19 cellular contexts compared by ENCODE assay signal in genomic region chr5:139408191-139408590, GRCh38. TPM values are rescaled to one million over a fixed set of nuclear protein-coding genes. Genes with fewer than 3 reads are reported as not detected.
DNase-seq lines count a peak whose midpoint lies in the region; TF ChIP-seq lines count a peak whose summit lies in the region.
"Had no signal": no experiment of that assay in that cellular context is flagged by ENCODE, and none has a peak within 500 bp of the region (broad histone marks: within the 10 kb centered on the region; RNA-seq: fewer than 3 reads in every experiment).

No MANE protein-coding gene starts in this region.

- H3K4me2 ChIP-seq in OCI-LY3 (ENCODE audit: low read length), result peak overlapping the region; percentile 69

- TF ChIP-seq EP300 in transverse colon (IDR thresholded peaks at IDR 0.05; ENCODE audit: low read depth), result no peak

- peak overlapping the region; percentile 49; the same call in 1 of the 2 replicates for H3K9ac ChIP-seq in OCI-LY3 (ENCODE audit: low read length)

- peaks cover 52% of the 10 kb centered on the region for H3K4me1 ChIP-seq in OCI-LY3 (ENCODE audit: low read length)
- peaks cover 9 to 22% (median 14%) of the 10 kb centered on the region in 4 donors for H3K4me1 ChIP-seq in transverse colon

- peak overlapping the region; percentile 17; the same call in 1 of the 2 replicates for H2AFZ ChIP-seq in OCI-LY3 (ENCODE audit: low read depth, low read length)

- H3K36me3 Mint-ChIP-seq in activated naive CD4-positive, alpha-beta T cell treated with anti-CD3 and anti-CD28 coated beads, Interleukin-2, amount 50 U/mL, for 24 hours, result no peaks in the 10 kb centered on the region
- peaks cover 3% of the 10 kb centered on the region for H3K36me3 Mint-ChIP-seq in type B pancreatic cell

- H3K27me3 Mint-ChIP-seq in activated naive CD4-positive, alpha-beta T cell treated with anti-CD3 and anti-CD28 coated beads, Interleukin-2, amount 50 U/mL, for 24 hours, result no peaks in the 10 kb centered on the region
- no peaks in the 10 kb centered on the region for H3K27me3 Mint-ChIP-seq in type B pancreatic cell

- no peaks in the 10 kb centered on the region for H3K27me3 ChIP-seq in OCI-LY3 (ENCODE audit: low read depth, low read length)
- no peaks in the 10 kb centered on the region for H3K27me3 ChIP-seq in dorsolateral prefrontal cortex
- H3K27me3 ChIP-seq in transverse colon, result no peaks in the 10 kb centered on the region
- H3K27me3 ChIP-seq: BE2C, SJSA1 had no signal

- no peak for TF ChIP-seq POLR2A in transverse colon (IDR thresholded peaks at IDR 0.05)

- H4K20me1 ChIP-seq in OCI-LY3 (ENCODE audit: insufficient read depth, low read length), result no peaks in the 10 kb centered on the region

- H3K27ac ChIP-seq in OCI-LY3 (ENCODE audit: low read length) (peak overlapping the region; percentile 93), dorsolateral prefrontal cortex (peak overlapping the region in 42 of 59 donors; percentile 7 to 93 (median 44)), transverse colon (no peak overlapping the region)
- H3K27ac ChIP-seq: SJSA1 had no signal

- H3K4me3 Mint-ChIP-seq in activated naive CD4-positive, alpha-beta T cell treated with anti-CD3 and anti-CD28 coated beads, Interleukin-2, amount 50 U/mL, for 24 hours, result no peak overlapping the region
- H3K4me3 Mint-ChIP-seq in type B pancreatic cell, result peak overlapping the region; percentile 46
- H3K4me3 Mint-ChIP-seq: CD8-positive, alpha-beta T cell had no signal

- H3K79me2 ChIP-seq in OCI-LY3 (ENCODE audit: low read length), result no peaks in the 10 kb centered on the region

- peak overlapping the region; percentile 75 for H3K27ac Mint-ChIP-seq in activated naive CD4-positive, alpha-beta T cell treated with anti-CD3 and anti-CD28 coated beads, Interleukin-2, amount 50 U/mL, for 24 hours
- H3K27ac Mint-ChIP-seq in type B pancreatic cell, result peak overlapping the region; percentile 93

- intact Hi-C loops in dorsolateral prefrontal cortex (cut with DNase I), result no loop called here
- intact Hi-C loops in transverse colon (cut with DNase I; ENCODE audit: low total_unique reads), result no loop called here

- H3K4me3 ChIP-seq in OCI-LY3 (ENCODE audit: low read length) (peak overlapping the region; percentile 25; the same call in 1 of the 2 replicates), dorsolateral prefrontal cortex (no peak overlapping the region), transverse colon (no peak overlapping the region)
- H3K4me3 ChIP-seq: SJSA1 had no signal

- no peaks in the 10 kb centered on the region for H3K9me3 Mint-ChIP-seq in activated naive CD4-positive, alpha-beta T cell treated with anti-CD3 and anti-CD28 coated beads, Interleukin-2, amount 50 U/mL, for 24 hours
- no peaks in the 10 kb centered on the region for H3K9me3 Mint-ChIP-seq in type B pancreatic cell
- H3K9me3 Mint-ChIP-seq: CD8-positive, alpha-beta T cell had no signal

- peaks cover 25% of the 10 kb centered on the region for H3K4me1 Mint-ChIP-seq in activated naive CD4-positive, alpha-beta T cell treated with anti-CD3 and anti-CD28 coated beads, Interleukin-2, amount 50 U/mL, for 24 hours
- H3K4me1 Mint-ChIP-seq in type B pancreatic cell (ENCODE audit: unreplicated experiment), result peaks cover 22% of the 10 kb centered on the region

- TF ChIP-seq CTCF in OCI-LY3 (IDR thresholded peaks at IDR 0.05; ENCODE audit: low read depth, low read length) (no peak), dorsolateral prefrontal cortex (IDR thresholded peaks at IDR 0.05 in 54 of 56, conservative IDR thresholded peaks at IDR 0.05 in 2 of 56; ENCODE audit: low read depth in 1 of 56, partially characterized antibody in 56 of 56) (no peak), type B pancreatic cell (conservative IDR thresholded peaks at IDR 0.05) (no peak), transverse colon (IDR thresholded peaks at IDR 0.05) (no peak)

- H3K36me3 ChIP-seq in OCI-LY3 (replicated peaks; ENCODE audit: low read depth, low read length) (no peaks in the 10 kb centered on the region), transverse colon (no peaks in the 10 kb centered on the region)
- H3K36me3 ChIP-seq: BE2C, SJSA1 had no signal

- WGBS in transverse colon (ENCODE audit: low coverage in 1 of 2), 2 donors, result 90 to 94% methylated on average over 7 of the region's 7 CpGs

- no peaks in the 10 kb centered on the region for H3K9me3 ChIP-seq in OCI-LY3 (ENCODE audit: insufficient read depth, low read length)
- no peaks in the 10 kb centered on the region for H3K9me3 ChIP-seq in transverse colon
- H3K9me3 ChIP-seq: BE2C, SJSA1 had no signal

- DNase-seq in activated naive CD4-positive, alpha-beta T cell treated with Interleukin-2 at 50 U/mL for 16 hours, result no peak
- DNase-seq in dorsolateral prefrontal cortex (peak in 1 of 10 donors; percentile 21), type B pancreatic cell (ENCODE audit: extremely low spot score, unreplicated experiment) (no peak), NCI-H146 (lab: John Stamatoyannopoulos, UW) (no peak), transverse colon (no peak), DMS79 (lab: John Stamatoyannopoulos, UW) (no peak)
- DNase-seq: BE2C; Calu3; CD8-positive, alpha-beta T cell; H7; KG1; NCI-H1417 treated with DMSO at 0.1 percent for 48 hours; NCI-H1930; NCI-H345; NCI-H524 treated with DMSO at 0.1 percent for 48 hours had no signal

- in situ Hi-C loops in transverse colon (cut with MboI; ENCODE audit: low pct_ligation_motif_present in 1 of 4, low pct_unique_long_range_greater_than_20kb in 1 of 4, low sequenced_read_pairs in 3 of 4), result no loop called here

RNA-seq across cellular contexts. Expression of gene SPATA24, which starts 4.3 kb away (rescaled TPM):
- total RNA-seq in dorsolateral prefrontal cortex (10 to 100 TPM in 6 of 120 experiments, 1 to 10 TPM in 114; 2.5 to 12.3 (median 6.3) TPM), type B pancreatic cell (ENCODE audit: low replicate concordance) (4.9 and 7.1 TPM in 2 replicates), transverse colon (1 to 10 TPM in 2 of 4 donors, not detected in 2; 3.0 TPM)

RNA-seq across cellular contexts. Expression of gene PROB1, which starts 13.3 kb away (rescaled TPM):
- total RNA-seq in dorsolateral prefrontal cortex (10 to 100 TPM in 1 of 120 experiments, 1 to 10 TPM in 119; 2.1 to 10.7 (median 3.4) TPM), type B pancreatic cell (ENCODE audit: low replicate concordance) (0.69 and 1.3 TPM in 2 replicates), transverse colon (1 to 10 TPM in 1 of 4 donors, under 1 TPM in 2, not detected in 1; 0.55 to 1.1 (median 0.60) TPM)

RNA-seq across cellular contexts. Expression of gene MZB1, which starts 18.5 kb away (rescaled TPM):
- total RNA-seq in dorsolateral prefrontal cortex (1 to 10 TPM in 8 of 120 experiments, under 1 TPM in 37, not detected in 75; 0.25 to 3.6 (median 0.63) TPM), type B pancreatic cell (ENCODE audit: low replicate concordance) (0.22 TPM in 1 of 2 replicates, not detected in the other), transverse colon (10 to 100 TPM in 1 of 4 donors, 1 to 10 TPM in 1, not detected in 2; 4.0 to 39.2 TPM)
- total RNA-seq: A172, Calu3, H7, SJSA1 had no signal

RNA-seq across cellular contexts. Expression of gene SLC23A1, which starts 25.1 kb away (rescaled TPM):
- total RNA-seq in dorsolateral prefrontal cortex, result 1 to 10 TPM in 2 of 120 experiments, under 1 TPM in 1, not detected in 117; 0.19 to 1.4 (median 1.2) TPM
- 1.6 and 2.1 TPM in 2 replicates for total RNA-seq in type B pancreatic cell (ENCODE audit: low replicate concordance)
- total RNA-seq in transverse colon, result 1 to 10 TPM in 2 of 4 donors, under 1 TPM in 1, not detected in 1; 0.80 to 9.5 (median 7.4) TPM
- total RNA-seq: A172; CD8-positive, alpha-beta T cell; H7; SJSA1 had no signal

RNA-seq across cellular contexts. Expression of gene DNAJC18, which starts 31.1 kb away (rescaled TPM):
- 10 to 100 TPM; 26.6 to 69.5 (median 49.7) TPM for total RNA-seq in dorsolateral prefrontal cortex
- 9.4 and 25.8 TPM in 2 replicates for total RNA-seq in type B pancreatic cell (ENCODE audit: low replicate concordance)
- total RNA-seq in transverse colon, result 1 to 10 TPM in 3 of 4 donors, under 1 TPM in 1; 0.37 to 3.8 (median 3.2) TPM

Comparison
In these comparisons a context has a peak if more than half of its experiments do, and no peak if none do; other contexts are left out.
1. H3K27ac ChIP-seq: peak in OCI-LY3 (single experiment) and dorsolateral prefrontal cortex (42 of 59); none in transverse colon (0 of 4).